Comparison of ENCODE assay signal across 7 cellular contexts in the genomic region with DNA sequence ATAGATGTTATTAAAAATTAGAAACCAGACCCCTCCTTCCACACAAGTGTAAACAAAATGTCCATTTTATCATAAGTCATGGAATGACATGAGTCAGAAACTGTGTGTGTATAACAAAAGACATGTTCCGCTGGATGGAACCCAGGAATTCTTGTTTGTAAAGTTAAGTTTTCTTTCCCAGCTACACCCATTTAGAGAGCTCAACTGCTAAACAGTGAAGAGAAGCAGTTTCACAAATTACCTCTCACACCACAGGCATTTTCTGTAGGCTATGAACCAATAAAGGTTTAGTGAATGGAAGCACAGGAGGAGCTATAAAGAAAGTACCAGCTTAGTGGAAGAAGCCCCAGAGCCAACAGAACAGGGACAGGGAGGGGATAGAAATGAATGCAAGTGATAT. TPM values are rescaled to one million over a fixed set of nuclear protein-coding genes. Genes with fewer than 3 reads are reported as not detected.
A peak's percentile ranks its signal among the peaks of the same experiment; 100 is the strongest.
DNase-seq lines count a peak whose midpoint lies in the region; ATAC-seq and TF ChIP-seq lines count a peak whose summit lies in the region.
"Not testable (repeated sequence)": the region's sequence is repeated elsewhere in the genome, so short reads cannot be mapped to it uniquely, and the experiment has no call there.

No MANE protein-coding gene starts in this region.

- intact Hi-C loops in PC-9 (cut with micrococcal nuclease; ENCODE audit: unreplicated experiment); lower lobe of right lung (cut with DNase I); sciatic nerve (cut with DNase I): not testable (repeated sequence)

- TF ChIP-seq CTCF in PC-9 (conservative IDR thresholded peaks at IDR 0.05); choroid plexus epithelial cell (conservative IDR thresholded peaks at IDR 0.05; ENCODE audit: low read depth, low read length); foreskin fibroblast (IDR thresholded peaks at IDR 0.05; ENCODE audit: low read depth, low read length); lower lobe of right lung (IDR thresholded peaks at IDR 0.05): not testable (repeated sequence)

- H3K4me3 Mint-ChIP-seq in activated naive CD4-positive, alpha-beta T cell treated with anti-CD3 and anti-CD28 coated beads, Interleukin-2, amount 50 U/mL, for 24 hours = peak overlapping the region; percentile 57

- not testable (repeated sequence) for H3K4me3 ChIP-seq in PC-9; choroid plexus epithelial cell (ENCODE audit: low read depth, low read length); foreskin fibroblast (ENCODE audit: low read depth in 1 of 2, low read length in 2 of 2); lower lobe of right lung

- not testable (repeated sequence) for H3K27me3 ChIP-seq in PC-9 (ENCODE audit: insufficient read depth, low read depth); lower lobe of right lung (ENCODE audit: low read depth)

- H2AFZ ChIP-seq in PC-9 = not testable (repeated sequence)

- H3K9me3 Mint-ChIP-seq in activated naive CD4-positive, alpha-beta T cell treated with anti-CD3 and anti-CD28 coated beads, Interleukin-2, amount 50 U/mL, for 24 hours = not testable (repeated sequence)

- peak overlapping the region; percentile 84 for H3K27ac Mint-ChIP-seq in activated naive CD4-positive, alpha-beta T cell treated with anti-CD3 and anti-CD28 coated beads, Interleukin-2, amount 50 U/mL, for 24 hours

- peak overlapping the region; percentile 68 for H3K27ac ChIP-seq in PC-9
- H3K27ac ChIP-seq in lower lobe of right lung = peak overlapping the region; percentile 71

- H3K36me3 Mint-ChIP-seq in activated naive CD4-positive, alpha-beta T cell treated with anti-CD3 and anti-CD28 coated beads, Interleukin-2, amount 50 U/mL, for 24 hours = not testable (repeated sequence)

- H3K9me3 ChIP-seq in PC-9 (ENCODE audit: insufficient read depth, low read depth); lower lobe of right lung: not testable (repeated sequence)

- peaks cover 27% of the 10 kb centered on the region for H3K4me1 ChIP-seq in PC-9 (replicated peaks; ENCODE audit: insufficient read depth)
- peaks cover 44% of the 10 kb centered on the region for H3K4me1 ChIP-seq in lower lobe of right lung

- CTCF ChIA-PET in PC-9 (lab: Charles Lee) = interaction anchor here (0.7 kb wide), 1 partner anchor 667 kb away, joined by 3 read pairs; no protein-coding TSS in a partner anchor

- not testable (repeated sequence) for H4K20me1 ChIP-seq in PC-9 (ENCODE audit: insufficient read depth)

- peak; percentile 75 to 82 for ATAC-seq in lower lobe of right lung
- peak; percentile 54 for ATAC-seq in sciatic nerve

- H3K4me2 ChIP-seq in PC-9 = peak overlapping the region; percentile 36; the same call in 1 of the 2 replicates

- peaks cover 51% of the 10 kb centered on the region for H3K79me2 ChIP-seq in PC-9 (ENCODE audit: low read depth)

- not testable (repeated sequence) for H3K27me3 Mint-ChIP-seq in activated naive CD4-positive, alpha-beta T cell treated with anti-CD3 and anti-CD28 coated beads, Interleukin-2, amount 50 U/mL, for 24 hours

- not testable (repeated sequence) for H3K36me3 ChIP-seq in PC-9 (ENCODE audit: low read depth); lower lobe of right lung

- BruUV-seq in PC-9 (replicated peaks; lab: Mats Ljungman, UMichigan) = not testable (repeated sequence)

- DNase-seq in ELF-1 (ENCODE audit: low read depth, low spot score) = peak; percentile 19
- peak; percentile 15 to 78 for DNase-seq in PC-9
- peak; percentile 69 for DNase-seq in choroid plexus epithelial cell (ENCODE audit: low read depth)
- peak; percentile 42 to 67 for DNase-seq in foreskin fibroblast
- not testable (repeated sequence) for DNase-seq in lower lobe of right lung; sciatic nerve (ENCODE audit: low spot score)

- H3K9me2 ChIP-seq in PC-9 (ENCODE audit: insufficient read depth) = not testable (repeated sequence)

- not testable (repeated sequence) for H3F3A ChIP-seq in PC-9 (ENCODE audit: insufficient read depth, low read depth)

- POLR2A ChIA-PET in PC-9 (lab: Charles Lee; ENCODE audit: unreplicated experiment) = interaction anchor here (0.6 to 0.8 kb wide), 3 partner anchors 11 to 547 kb away, joined by 3 to 6 read pairs (median 3); no protein-coding TSS in a partner anchor

- H3K4me1 Mint-ChIP-seq in activated naive CD4-positive, alpha-beta T cell treated with anti-CD3 and anti-CD28 coated beads, Interleukin-2, amount 50 U/mL, for 24 hours = peaks cover 58% of the 10 kb centered on the region

RNA-seq across cellular contexts. Expression of a gene that starts 12.4 kb away (rescaled TPM):
- total RNA-seq in PC-9 (2021) (93.0 and 105 TPM in 2 replicates), lower lobe of right lung (125 TPM), sciatic nerve (141 TPM)

RNA-seq across cellular contexts. Expression of a gene that starts 12.8 kb away (rescaled TPM):
- total RNA-seq in PC-9 (2021) (11.3 and 15.9 TPM in 2 replicates), lower lobe of right lung (23.2 TPM), sciatic nerve (25.8 TPM)
